ENCODE assay signal across 8 cellular contexts in genomic region chr12:111451649-111452129, GRCh38. TPM values are rescaled to one million over a fixed set of nuclear protein-coding genes. Genes with fewer than 3 reads are reported as not detected.
DNase-seq lines count a peak whose midpoint lies in the region; ATAC-seq and TF ChIP-seq lines count a peak whose summit lies in the region.

No MANE protein-coding gene starts in this region.

- no peak overlapping the region for H3K9ac ChIP-seq in colonic mucosa (ENCODE audit: low read depth in 2 of 2, low read length in 2 of 2)

- H3K4me1 ChIP-seq in Peyer's patch (peaks cover 0 to 4% (median 0%) of the 10 kb centered on the region in 4 donors), colonic mucosa (peaks cover 2% of the 10 kb centered on the region)

- no peaks in the 10 kb centered on the region for H3K4me1 Mint-ChIP-seq in mesothelial cell of epicardium

- H3K27ac ChIP-seq in Peyer's patch (no peak overlapping the region), colonic mucosa (no peak overlapping the region)

- in situ Hi-C loops in KBM-7 (cut with MboI; ENCODE audit: low pct_unique_long_range_greater_than_20kb, low sequenced_read_pairs), result no loop called here

- H3K27ac Mint-ChIP-seq in mesothelial cell of epicardium, result no peak overlapping the region

- H3K4me3 Mint-ChIP-seq in mesothelial cell of epicardium, result no peak overlapping the region

- no peak overlapping the region for H3K4me3 ChIP-seq in Peyer's patch
- H3K4me3 ChIP-seq in colonic mucosa, result no peak overlapping the region

- intact Hi-C loops in colonic mucosa (cut with DNase I), result loop anchor here (1.0 kb wide), 1 partner anchor 51 kb away; no protein-coding TSS in a partner anchor

- DNase-seq in DMS79 (lab: John Stamatoyannopoulos, UW), result peak; percentile 24
- peak; percentile 91 for DNase-seq in KBM-7
- peak in 1 of 3 donors; percentile 16 for DNase-seq in Peyer's patch
- DNase-seq in colonic mucosa, result no peak
- DNase-seq in mesothelial cell of epicardium (ENCODE audit: low spot score in 2 of 2, unreplicated experiment in 2 of 2), result peak in 1 of 2 experiments; percentile 1
- DNase-seq in HPDE6-E6E7 (ENCODE audit: extremely low spot score), result no peak
- DNase-seq in stimulated activated CD4-positive, alpha-beta T cell treated with anti-CD3 and anti-CD28 coated beads, Interleukin-1b, Interleukin-23, amount 100 ng/mL, for 48 hours, result no peak

- H3K9me3 ChIP-seq in Peyer's patch (no peaks in the 10 kb centered on the region), colonic mucosa (no peaks in the 10 kb centered on the region)

- H3K27me3 ChIP-seq in Peyer's patch (no peaks in the 10 kb centered on the region), colonic mucosa (no peaks in the 10 kb centered on the region)

- no peak for ATAC-seq in HG03520 (IDR thresholded peaks at IDR 0.05; ENCODE audit: unreplicated experiment)

- H3K36me3 ChIP-seq in Peyer's patch (peaks cover 0 to 96% (median 0%) of the 10 kb centered on the region in 3 donors), colonic mucosa (peaks cover 20% of the 10 kb centered on the region)

- no peak for TF ChIP-seq POLR2A in Peyer's patch (IDR thresholded peaks at IDR 0.05)

- H3K9me3 Mint-ChIP-seq in mesothelial cell of epicardium, result no peaks in the 10 kb centered on the region

- TF ChIP-seq CTCF in Peyer's patch (IDR thresholded peaks at IDR 0.05) (peak; percentile 80 to 93 (median 88)), colonic mucosa (IDR thresholded peaks at IDR 0.05) (peak; percentile 76), mesothelial cell of epicardium (IDR thresholded peaks at IDR 0.05; ENCODE audit: unreplicated experiment) (peak; percentile 93)

- H3K36me3 Mint-ChIP-seq in mesothelial cell of epicardium, result peaks cover 39% of the 10 kb centered on the region

- no peaks in the 10 kb centered on the region for H3K27me3 Mint-ChIP-seq in mesothelial cell of epicardium (ENCODE audit: low read depth)

RNA-seq across cellular contexts. Expression of gene SH2B3, which starts 46.0 kb away (rescaled TPM):
- total RNA-seq in Peyer's patch, result 10 to 100 TPM in 2 of 4 donors, 1 to 10 TPM in 2; 4.4 to 37.1 (median 8.4) TPM
- 10 to 100 TPM; 26.4 to 40.9 TPM for total RNA-seq in colonic mucosa
- 1.6 to 2.1 TPM (median 1.7 TPM) in 3 replicates for total RNA-seq in mesothelial cell of epicardium

Comparison
In these comparisons a context has a peak if more than half of its experiments do, and no peak if none do; other contexts are left out.
1. DNase-seq: peak in DMS79 (single experiment) and KBM-7 (single experiment); none in colonic mucosa (single experiment), HPDE6-E6E7 (single experiment) and stimulated activated CD4-positive, alpha-beta T cell treated with anti-CD3 and anti-CD28 coated beads, Interleukin-1b, Interleukin-23, amount 100 ng/mL, for 48 hours (single experiment).
2. Peak in every context shown above with its lines, with median percentiles within 50 percentile points of each other: CTCF ChIP-seq.